In the genomic region with DNA sequence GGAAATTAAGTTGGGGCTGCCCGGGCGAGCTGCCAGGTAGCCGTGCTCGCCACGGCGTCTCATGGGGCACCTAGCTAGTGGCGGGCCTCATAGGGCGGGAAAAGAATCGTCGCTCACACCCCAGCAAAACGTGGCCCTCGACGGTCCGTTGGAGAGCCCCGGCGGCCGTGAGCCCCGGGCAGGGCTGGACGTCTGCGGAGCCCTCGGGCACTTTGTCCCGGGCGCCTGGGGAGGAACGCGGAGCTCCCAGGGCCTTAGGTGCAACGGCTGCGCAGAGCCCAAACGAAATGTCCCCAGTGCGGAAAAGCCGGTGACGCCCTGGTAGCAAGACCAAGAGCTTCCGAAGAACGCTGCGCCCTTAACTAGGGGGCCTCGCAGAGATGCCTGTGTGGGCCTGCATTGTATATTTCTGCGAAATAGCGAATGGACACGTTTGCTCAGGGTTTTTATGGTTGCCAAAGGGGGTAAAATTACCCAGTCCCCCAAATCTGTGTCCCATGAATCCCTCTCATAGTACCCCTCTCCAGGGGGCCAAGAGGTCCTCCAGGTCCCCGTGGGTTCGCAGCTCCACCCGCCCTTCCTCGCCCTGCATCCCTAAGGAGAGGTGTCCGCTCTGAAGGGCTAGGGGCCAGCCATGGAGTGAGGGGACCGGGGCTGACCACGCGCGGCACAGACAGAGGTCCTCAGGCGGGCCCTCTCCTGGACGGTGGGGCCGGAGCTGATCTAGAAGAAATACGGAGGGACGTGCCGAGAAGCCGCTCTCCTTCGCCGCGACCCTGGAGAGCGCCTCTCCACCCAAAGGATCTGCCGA, we compare ENCODE assay signal across 1 cellular context.
TF ChIP-seq lines count a peak whose summit lies in the region.

No MANE protein-coding gene starts in this region.

TF ChIP-seq in WTC11, 78 proteins besides CTCF, POLR2A, EP300 and RAD21 (continued from another document):
- TF ChIP-seq SOX15 (CRISPR knock-in tag; IDR thresholded peaks at IDR 0.05) (no peak), ZBTB43 (CRISPR knock-in tag; IDR thresholded peaks at IDR 0.05) (no peak), USF1 (CRISPR knock-in tag; IDR thresholded peaks at IDR 0.05) (0 out of 2 replicates have a peak, but pooled peaks have one; percentile 37), TEAD4 (CRISPR knock-in tag; IDR thresholded peaks at IDR 0.05) (no peak), ZNF532 (CRISPR knock-in tag; IDR thresholded peaks at IDR 0.05; ENCODE audit: borderline replicate concordance) (no peak), JUN (CRISPR knock-in tag; IDR thresholded peaks at IDR 0.05) (0 out of 2 replicates have a peak, but pooled peaks have one; percentile 55)
- TF ChIP-seq, protein P1, sequence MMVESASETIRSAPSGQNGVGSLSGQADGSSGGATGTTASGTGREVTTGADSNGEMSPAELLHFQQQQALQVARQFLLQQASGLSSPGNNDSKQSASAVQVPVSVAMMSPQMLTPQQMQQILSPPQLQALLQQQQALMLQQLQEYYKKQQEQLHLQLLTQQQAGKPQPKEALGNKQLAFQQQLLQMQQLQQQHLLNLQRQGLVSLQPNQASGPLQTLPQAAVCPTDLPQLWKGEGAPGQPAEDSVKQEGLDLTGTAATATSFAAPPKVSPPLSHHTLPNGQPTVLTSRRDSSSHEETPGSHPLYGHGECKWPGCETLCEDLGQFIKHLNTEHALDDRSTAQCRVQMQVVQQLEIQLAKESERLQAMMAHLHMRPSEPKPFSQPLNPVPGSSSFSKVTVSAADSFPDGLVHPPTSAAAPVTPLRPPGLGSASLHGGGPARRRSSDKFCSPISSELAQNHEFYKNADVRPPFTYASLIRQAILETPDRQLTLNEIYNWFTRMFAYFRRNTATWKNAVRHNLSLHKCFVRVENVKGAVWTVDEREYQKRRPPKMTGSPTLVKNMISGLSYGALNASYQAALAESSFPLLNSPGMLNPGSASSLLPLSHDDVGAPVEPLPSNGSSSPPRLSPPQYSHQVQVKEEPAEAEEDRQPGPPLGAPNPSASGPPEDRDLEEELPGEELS (CRISPR knock-in tag; IDR thresholded peaks at IDR 0.05) = peak; percentile 57; the same call in 1 of the 2 replicates
- TF ChIP-seq, protein P2, sequence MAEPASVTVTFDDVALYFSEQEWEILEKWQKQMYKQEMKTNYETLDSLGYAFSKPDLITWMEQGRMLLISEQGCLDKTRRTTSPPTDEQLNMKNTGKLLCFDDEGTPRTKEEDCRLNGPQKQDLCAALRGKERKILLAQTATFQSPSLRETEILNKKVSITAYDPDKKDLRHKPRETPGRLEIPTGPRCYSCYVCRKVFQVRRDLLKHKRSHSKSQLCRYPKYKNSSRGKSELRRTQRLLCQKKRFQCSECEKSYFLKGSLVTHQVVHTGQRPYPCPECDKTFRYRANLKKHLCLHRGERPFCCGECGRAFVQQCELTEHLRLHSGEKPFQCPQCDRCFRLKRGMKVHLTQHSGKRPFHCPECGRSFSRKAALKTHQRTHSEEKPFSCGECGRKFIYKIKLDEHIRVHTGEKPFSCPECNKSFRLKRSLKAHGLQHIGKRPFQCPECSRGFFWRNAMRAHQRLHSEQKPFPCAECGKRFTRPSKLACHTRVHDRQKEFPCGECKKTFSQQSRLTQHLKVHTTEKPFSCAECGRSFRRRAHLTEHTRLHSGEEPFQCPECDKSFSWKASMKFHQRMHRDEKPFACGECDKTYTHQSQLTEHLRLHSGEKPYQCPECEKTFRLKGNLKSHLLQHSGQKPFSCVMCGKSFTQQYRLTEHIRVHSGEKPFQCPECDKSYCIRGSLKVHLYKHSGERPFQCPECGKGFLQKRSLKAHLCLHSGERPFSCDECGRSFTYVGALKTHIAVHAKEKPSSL (CRISPR knock-in tag; conservative IDR thresholded peaks at IDR 0.05) = no peak
- TF ChIP-seq, protein P3, sequence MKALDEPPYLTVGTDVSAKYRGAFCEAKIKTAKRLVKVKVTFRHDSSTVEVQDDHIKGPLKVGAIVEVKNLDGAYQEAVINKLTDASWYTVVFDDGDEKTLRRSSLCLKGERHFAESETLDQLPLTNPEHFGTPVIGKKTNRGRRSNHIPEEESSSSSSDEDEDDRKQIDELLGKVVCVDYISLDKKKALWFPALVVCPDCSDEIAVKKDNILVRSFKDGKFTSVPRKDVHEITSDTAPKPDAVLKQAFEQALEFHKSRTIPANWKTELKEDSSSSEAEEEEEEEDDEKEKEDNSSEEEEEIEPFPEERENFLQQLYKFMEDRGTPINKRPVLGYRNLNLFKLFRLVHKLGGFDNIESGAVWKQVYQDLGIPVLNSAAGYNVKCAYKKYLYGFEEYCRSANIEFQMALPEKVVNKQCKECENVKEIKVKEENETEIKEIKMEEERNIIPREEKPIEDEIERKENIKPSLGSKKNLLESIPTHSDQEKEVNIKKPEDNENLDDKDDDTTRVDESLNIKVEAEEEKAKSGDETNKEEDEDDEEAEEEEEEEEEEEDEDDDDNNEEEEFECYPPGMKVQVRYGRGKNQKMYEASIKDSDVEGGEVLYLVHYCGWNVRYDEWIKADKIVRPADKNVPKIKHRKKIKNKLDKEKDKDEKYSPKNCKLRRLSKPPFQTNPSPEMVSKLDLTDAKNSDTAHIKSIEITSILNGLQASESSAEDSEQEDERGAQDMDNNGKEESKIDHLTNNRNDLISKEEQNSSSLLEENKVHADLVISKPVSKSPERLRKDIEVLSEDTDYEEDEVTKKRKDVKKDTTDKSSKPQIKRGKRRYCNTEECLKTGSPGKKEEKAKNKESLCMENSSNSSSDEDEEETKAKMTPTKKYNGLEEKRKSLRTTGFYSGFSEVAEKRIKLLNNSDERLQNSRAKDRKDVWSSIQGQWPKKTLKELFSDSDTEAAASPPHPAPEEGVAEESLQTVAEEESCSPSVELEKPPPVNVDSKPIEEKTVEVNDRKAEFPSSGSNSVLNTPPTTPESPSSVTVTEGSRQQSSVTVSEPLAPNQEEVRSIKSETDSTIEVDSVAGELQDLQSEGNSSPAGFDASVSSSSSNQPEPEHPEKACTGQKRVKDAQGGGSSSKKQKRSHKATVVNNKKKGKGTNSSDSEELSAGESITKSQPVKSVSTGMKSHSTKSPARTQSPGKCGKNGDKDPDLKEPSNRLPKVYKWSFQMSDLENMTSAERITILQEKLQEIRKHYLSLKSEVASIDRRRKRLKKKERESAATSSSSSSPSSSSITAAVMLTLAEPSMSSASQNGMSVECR (CRISPR knock-in tag; IDR thresholded peaks at IDR 0.05; ENCODE audit: borderline replicate concordance) = 0 out of 2 replicates have a peak, but pooled peaks have one; percentile 45
